In the genomic region with DNA sequence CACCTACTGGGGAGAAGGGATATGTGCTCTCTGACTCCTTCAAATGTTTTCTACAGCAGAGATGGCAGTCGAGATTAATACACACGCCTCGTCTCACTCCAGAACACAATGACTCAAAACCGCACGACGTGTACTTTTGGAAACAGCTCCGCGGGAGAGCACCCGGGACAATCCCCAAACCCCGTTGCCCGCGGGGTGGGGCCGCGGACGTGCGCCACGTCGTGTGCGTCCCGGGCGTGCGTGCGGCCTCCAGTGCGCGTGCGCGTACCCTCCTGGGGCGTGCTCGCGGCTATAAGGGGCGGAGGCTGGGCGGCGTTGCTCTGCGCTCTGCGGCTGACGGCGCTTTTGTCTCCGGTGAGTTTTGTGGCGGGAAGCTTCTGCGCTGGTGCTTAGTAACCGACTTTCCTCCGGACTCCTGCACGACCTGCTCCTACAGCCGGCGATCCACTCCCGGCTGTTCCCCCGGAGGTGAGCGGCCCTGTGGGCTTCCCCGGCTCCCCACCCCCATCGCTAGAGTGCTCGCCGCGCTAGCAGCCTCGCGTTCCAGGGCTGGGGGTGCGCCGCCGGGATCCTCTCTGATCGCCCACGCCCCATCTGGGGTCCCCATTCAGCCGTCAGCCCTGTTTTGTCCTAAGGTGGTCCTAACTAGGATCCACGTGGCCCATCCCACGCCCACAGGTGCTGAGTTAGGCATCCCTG, we compare ENCODE assay signal across 1 cellular context.
A peak's percentile ranks its signal among the peaks of the same experiment; 100 is the strongest.
TF ChIP-seq lines count a peak whose summit lies in the region.

A gene with protein sequence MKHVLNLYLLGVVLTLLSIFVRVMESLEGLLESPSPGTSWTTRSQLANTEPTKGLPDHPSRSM (plus strand): TSS at position 323 of the 699 bp plus-strand sequence. CDS start 1,391 bp downstream, outside the sequence.

TF ChIP-seq in K562, 482 proteins besides CTCF, POLR2A, EP300 and RAD21 (continued from another document and continues in another):
- TF ChIP-seq GABPA (tag; conservative IDR thresholded peaks at IDR 0.05; ENCODE audit: low read depth) (no peak), TRIM24 (IDR thresholded peaks at IDR 0.05) (peak in 1 of 2 experiments; percentile 70; a peak in 3 of 4 replicates), FOXP1 (CRISPR knock-in tag; IDR thresholded peaks at IDR 0.05) (no peak), ZNF282 (CRISPR knock-in tag; IDR thresholded peaks at IDR 0.05) (no peak), STAT5A (IDR thresholded peaks at IDR 0.05; ENCODE audit: borderline replicate concordance, low read length) (no peak; the same call in 1 of the 2 replicates), SIX5 (IDR thresholded peaks at IDR 0.05; ENCODE audit: borderline replicate concordance in 1 of 2, insufficient read depth in 1 of 2, low read depth in 1 of 2, low read length in 2 of 2) (no peak), SPI1 (IDR thresholded peaks at IDR 0.05; ENCODE audit: borderline replicate concordance, low read depth, low read length) (no peak), ZNF24 (IDR thresholded peaks at IDR 0.05) (no peak; the same call in 1 of the 2 replicates), FOXJ3 (CRISPR knock-in tag; IDR thresholded peaks at IDR 0.05) (no peak), SREBF2 (CRISPR knock-in tag; IDR thresholded peaks at IDR 0.05) (no peak), ZFX (CRISPR knock-in tag; IDR thresholded peaks at IDR 0.05) (peak; percentile 94), DNMT1 (IDR thresholded peaks at IDR 0.05) (no peak), MAFF (IDR thresholded peaks at IDR 0.05; ENCODE audit: low read length) (no peak), CREM (IDR thresholded peaks at IDR 0.05; ENCODE audit: low read depth) (peak; percentile 87), ZNF699 (CRISPR knock-in tag; IDR thresholded peaks at IDR 0.05; ENCODE audit: insufficient replicate concordance) (no peak), ZNF263 (CRISPR knock-in tag; IDR thresholded peaks at IDR 0.05; ENCODE audit: borderline replicate concordance) (peak; percentile 51; the same call in 1 of the 2 replicates), CHD1 (IDR thresholded peaks at IDR 0.05; ENCODE audit: low read length) (no peak), TAF15 (IDR thresholded peaks at IDR 0.05; ENCODE audit: low read depth, low read length) (no peak), HDAC8 (tag; IDR thresholded peaks at IDR 0.05) (no peak), CREBBP (IDR thresholded peaks at IDR 0.05; ENCODE audit: low read depth, low read length) (no peak), ETV5 (CRISPR knock-in tag; IDR thresholded peaks at IDR 0.05; ENCODE audit: low read depth) (no peak), FOXA3 (CRISPR knock-in tag; conservative IDR thresholded peaks at IDR 0.05 in 1 of 2, IDR thresholded peaks at IDR 0.05 in 1 of 2) (no peak), DPF2 (IDR thresholded peaks at IDR 0.05) (peak; percentile 70), FOXJ2 (tag; IDR thresholded peaks at IDR 0.05) (no peak), TRIM28 (IDR thresholded peaks at IDR 0.05) (no peak), ZNF134 (CRISPR knock-in tag; conservative IDR thresholded peaks at IDR 0.05) (no peak), SAFB2 (IDR thresholded peaks at IDR 0.05; ENCODE audit: borderline replicate concordance, low read depth, low read length, severe bottlenecking) (no peak), LARP7 (IDR thresholded peaks at IDR 0.05) (0 out of 2 replicates have a peak, but pooled peaks have one; percentile 25)
- TF ChIP-seq, protein P1, sequence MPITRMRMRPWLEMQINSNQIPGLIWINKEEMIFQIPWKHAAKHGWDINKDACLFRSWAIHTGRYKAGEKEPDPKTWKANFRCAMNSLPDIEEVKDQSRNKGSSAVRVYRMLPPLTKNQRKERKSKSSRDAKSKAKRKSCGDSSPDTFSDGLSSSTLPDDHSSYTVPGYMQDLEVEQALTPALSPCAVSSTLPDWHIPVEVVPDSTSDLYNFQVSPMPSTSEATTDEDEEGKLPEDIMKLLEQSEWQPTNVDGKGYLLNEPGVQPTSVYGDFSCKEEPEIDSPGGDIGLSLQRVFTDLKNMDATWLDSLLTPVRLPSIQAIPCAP (CRISPR knock-in tag; IDR thresholded peaks at IDR 0.05; ENCODE audit: borderline replicate concordance) = no peak; the same call in 1 of the 2 replicates
- TF ChIP-seq, protein P2, sequence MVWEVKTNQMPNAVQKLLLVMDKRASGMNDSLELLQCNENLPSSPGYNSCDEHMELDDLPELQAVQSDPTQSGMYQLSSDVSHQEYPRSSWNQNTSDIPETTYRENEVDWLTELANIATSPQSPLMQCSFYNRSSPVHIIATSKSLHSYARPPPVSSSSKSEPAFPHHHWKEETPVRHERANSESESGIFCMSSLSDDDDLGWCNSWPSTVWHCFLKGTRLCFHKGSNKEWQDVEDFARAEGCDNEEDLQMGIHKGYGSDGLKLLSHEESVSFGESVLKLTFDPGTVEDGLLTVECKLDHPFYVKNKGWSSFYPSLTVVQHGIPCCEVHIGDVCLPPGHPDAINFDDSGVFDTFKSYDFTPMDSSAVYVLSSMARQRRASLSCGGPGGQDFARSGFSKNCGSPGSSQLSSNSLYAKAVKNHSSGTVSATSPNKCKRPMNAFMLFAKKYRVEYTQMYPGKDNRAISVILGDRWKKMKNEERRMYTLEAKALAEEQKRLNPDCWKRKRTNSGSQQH (CRISPR knock-in tag; IDR thresholded peaks at IDR 0.05) = 0 out of 2 replicates have a peak, but pooled peaks have one; percentile 26
- TF ChIP-seq, protein P3, sequence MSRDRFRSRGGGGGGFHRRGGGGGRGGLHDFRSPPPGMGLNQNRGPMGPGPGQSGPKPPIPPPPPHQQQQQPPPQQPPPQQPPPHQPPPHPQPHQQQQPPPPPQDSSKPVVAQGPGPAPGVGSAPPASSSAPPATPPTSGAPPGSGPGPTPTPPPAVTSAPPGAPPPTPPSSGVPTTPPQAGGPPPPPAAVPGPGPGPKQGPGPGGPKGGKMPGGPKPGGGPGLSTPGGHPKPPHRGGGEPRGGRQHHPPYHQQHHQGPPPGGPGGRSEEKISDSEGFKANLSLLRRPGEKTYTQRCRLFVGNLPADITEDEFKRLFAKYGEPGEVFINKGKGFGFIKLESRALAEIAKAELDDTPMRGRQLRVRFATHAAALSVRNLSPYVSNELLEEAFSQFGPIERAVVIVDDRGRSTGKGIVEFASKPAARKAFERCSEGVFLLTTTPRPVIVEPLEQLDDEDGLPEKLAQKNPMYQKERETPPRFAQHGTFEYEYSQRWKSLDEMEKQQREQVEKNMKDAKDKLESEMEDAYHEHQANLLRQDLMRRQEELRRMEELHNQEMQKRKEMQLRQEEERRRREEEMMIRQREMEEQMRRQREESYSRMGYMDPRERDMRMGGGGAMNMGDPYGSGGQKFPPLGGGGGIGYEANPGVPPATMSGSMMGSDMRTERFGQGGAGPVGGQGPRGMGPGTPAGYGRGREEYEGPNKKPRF (IDR thresholded peaks at IDR 0.05; ENCODE audit: low read depth, low read length) = no peak
- TF ChIP-seq, protein P4, sequence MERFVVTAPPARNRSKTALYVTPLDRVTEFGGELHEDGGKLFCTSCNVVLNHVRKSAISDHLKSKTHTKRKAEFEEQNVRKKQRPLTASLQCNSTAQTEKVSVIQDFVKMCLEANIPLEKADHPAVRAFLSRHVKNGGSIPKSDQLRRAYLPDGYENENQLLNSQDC (CRISPR knock-in tag; IDR thresholded peaks at IDR 0.05) = no peak
- TF ChIP-seq, protein P5, sequence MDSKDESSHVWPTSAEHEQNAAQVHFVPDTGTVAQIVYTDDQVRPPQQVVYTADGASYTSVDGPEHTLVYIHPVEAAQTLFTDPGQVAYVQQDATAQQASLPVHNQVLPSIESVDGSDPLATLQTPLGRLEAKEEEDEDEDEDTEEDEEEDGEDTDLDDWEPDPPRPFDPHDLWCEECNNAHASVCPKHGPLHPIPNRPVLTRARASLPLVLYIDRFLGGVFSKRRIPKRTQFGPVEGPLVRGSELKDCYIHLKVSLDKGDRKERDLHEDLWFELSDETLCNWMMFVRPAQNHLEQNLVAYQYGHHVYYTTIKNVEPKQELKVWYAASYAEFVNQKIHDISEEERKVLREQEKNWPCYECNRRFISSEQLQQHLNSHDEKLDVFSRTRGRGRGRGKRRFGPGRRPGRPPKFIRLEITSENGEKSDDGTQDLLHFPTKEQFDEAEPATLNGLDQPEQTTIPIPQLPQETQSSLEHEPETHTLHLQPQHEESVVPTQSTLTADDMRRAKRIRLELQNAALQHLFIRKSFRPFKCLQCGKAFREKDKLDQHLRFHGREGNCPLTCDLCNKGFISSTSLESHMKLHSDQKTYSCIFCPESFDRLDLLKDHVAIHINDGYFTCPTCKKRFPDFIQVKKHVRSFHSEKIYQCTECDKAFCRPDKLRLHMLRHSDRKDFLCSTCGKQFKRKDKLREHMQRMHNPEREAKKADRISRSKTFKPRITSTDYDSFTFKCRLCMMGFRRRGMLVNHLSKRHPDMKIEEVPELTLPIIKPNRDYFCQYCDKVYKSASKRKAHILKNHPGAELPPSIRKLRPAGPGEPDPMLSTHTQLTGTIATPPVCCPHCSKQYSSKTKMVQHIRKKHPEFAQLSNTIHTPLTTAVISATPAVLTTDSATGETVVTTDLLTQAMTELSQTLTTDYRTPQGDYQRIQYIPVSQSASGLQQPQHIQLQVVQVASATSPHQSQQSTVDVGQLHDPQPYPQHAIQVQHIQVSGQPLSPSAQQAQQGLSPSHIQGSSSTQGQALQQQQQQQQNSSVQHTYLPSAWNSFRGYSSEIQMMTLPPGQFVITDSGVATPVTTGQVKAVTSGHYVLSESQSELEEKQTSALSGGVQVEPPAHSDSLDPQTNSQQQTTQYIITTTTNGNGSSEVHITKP (IDR thresholded peaks at IDR 0.05; ENCODE audit: partially characterized antibody) = no peak
- TF ChIP-seq, protein P6, sequence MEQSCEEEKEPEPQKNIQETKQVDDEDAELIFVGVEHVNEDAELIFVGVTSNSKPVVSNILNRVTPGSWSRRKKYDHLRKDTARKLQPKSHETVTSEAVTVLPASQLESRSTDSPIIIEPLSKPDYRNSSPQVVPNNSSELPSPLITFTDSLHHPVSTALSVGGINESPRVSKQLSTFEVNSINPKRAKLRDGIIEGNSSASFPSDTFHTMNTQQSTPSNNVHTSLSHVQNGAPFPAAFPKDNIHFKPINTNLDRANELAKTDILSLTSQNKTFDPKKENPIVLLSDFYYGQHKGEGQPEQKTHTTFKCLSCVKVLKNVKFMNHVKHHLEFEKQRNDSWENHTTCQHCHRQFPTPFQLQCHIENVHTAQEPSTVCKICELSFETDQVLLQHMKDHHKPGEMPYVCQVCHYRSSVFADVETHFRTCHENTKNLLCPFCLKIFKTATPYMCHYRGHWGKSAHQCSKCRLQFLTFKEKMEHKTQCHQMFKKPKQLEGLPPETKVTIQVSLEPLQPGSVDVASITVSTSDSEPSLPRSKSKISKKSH (CRISPR knock-in tag; IDR thresholded peaks at IDR 0.05) = no peak
- TF ChIP-seq, protein P7, sequence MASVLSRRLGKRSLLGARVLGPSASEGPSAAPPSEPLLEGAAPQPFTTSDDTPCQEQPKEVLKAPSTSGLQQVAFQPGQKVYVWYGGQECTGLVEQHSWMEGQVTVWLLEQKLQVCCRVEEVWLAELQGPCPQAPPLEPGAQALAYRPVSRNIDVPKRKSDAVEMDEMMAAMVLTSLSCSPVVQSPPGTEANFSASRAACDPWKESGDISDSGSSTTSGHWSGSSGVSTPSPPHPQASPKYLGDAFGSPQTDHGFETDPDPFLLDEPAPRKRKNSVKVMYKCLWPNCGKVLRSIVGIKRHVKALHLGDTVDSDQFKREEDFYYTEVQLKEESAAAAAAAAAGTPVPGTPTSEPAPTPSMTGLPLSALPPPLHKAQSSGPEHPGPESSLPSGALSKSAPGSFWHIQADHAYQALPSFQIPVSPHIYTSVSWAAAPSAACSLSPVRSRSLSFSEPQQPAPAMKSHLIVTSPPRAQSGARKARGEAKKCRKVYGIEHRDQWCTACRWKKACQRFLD (CRISPR knock-in tag; IDR thresholded peaks at IDR 0.05) = no peak
- TF ChIP-seq, protein P8, sequence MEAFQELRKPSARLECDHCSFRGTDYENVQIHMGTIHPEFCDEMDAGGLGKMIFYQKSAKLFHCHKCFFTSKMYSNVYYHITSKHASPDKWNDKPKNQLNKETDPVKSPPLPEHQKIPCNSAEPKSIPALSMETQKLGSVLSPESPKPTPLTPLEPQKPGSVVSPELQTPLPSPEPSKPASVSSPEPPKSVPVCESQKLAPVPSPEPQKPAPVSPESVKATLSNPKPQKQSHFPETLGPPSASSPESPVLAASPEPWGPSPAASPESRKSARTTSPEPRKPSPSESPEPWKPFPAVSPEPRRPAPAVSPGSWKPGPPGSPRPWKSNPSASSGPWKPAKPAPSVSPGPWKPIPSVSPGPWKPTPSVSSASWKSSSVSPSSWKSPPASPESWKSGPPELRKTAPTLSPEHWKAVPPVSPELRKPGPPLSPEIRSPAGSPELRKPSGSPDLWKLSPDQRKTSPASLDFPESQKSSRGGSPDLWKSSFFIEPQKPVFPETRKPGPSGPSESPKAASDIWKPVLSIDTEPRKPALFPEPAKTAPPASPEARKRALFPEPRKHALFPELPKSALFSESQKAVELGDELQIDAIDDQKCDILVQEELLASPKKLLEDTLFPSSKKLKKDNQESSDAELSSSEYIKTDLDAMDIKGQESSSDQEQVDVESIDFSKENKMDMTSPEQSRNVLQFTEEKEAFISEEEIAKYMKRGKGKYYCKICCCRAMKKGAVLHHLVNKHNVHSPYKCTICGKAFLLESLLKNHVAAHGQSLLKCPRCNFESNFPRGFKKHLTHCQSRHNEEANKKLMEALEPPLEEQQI (IDR thresholded peaks at IDR 0.05) = no peak
- TF ChIP-seq, protein P9, sequence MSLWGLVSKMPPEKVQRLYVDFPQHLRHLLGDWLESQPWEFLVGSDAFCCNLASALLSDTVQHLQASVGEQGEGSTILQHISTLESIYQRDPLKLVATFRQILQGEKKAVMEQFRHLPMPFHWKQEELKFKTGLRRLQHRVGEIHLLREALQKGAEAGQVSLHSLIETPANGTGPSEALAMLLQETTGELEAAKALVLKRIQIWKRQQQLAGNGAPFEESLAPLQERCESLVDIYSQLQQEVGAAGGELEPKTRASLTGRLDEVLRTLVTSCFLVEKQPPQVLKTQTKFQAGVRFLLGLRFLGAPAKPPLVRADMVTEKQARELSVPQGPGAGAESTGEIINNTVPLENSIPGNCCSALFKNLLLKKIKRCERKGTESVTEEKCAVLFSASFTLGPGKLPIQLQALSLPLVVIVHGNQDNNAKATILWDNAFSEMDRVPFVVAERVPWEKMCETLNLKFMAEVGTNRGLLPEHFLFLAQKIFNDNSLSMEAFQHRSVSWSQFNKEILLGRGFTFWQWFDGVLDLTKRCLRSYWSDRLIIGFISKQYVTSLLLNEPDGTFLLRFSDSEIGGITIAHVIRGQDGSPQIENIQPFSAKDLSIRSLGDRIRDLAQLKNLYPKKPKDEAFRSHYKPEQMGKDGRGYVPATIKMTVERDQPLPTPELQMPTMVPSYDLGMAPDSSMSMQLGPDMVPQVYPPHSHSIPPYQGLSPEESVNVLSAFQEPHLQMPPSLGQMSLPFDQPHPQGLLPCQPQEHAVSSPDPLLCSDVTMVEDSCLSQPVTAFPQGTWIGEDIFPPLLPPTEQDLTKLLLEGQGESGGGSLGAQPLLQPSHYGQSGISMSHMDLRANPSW (CRISPR knock-in tag; IDR thresholded peaks at IDR 0.05) = 0 out of 2 replicates have a peak, but pooled peaks have one; percentile 56
- TF ChIP-seq, protein P10, sequence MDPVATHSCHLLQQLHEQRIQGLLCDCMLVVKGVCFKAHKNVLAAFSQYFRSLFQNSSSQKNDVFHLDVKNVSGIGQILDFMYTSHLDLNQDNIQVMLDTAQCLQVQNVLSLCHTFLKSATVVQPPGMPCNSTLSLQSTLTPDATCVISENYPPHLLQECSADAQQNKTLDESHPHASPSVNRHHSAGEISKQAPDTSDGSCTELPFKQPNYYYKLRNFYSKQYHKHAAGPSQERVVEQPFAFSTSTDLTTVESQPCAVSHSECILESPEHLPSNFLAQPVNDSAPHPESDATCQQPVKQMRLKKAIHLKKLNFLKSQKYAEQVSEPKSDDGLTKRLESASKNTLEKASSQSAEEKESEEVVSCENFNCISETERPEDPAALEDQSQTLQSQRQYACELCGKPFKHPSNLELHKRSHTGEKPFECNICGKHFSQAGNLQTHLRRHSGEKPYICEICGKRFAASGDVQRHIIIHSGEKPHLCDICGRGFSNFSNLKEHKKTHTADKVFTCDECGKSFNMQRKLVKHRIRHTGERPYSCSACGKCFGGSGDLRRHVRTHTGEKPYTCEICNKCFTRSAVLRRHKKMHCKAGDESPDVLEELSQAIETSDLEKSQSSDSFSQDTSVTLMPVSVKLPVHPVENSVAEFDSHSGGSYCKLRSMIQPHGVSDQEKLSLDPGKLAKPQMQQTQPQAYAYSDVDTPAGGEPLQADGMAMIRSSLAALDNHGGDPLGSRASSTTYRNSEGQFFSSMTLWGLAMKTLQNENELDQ (CRISPR knock-in tag; IDR thresholded peaks at IDR 0.05; ENCODE audit: borderline replicate concordance) = no peak
